ENCODE assay signal across 8 cellular contexts in the genomic region with DNA sequence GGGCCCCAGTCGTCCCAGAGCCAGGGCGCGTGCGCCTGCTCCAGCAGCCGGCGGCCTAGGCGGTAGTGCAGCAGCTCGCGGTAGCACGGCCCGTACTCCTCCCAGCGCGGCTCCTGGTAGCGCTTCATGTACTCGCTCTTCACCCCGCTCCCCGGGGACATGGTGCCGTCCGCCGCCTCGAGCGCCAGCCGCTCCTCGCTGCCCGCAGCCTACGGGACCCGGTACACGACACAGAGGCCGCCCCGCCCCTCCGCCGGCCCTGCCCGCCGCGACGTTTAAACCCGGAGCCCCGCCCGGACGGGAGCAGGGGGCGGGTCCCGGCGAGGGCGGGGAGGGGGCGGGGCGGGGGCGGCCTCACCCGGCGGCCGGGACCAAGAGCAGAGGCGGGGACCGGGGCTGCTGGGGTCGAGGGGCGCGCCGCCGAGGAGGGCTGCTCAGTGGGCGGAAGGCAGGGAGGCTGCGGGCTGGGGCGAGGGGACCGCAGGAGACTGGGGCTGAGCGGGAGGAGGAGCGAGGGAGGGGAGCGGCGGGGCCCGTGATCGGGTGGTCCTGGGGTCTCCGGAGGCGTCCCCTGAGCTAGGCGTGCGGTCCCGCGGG. TPM values are rescaled to one million over a fixed set of nuclear protein-coding genes. Genes with fewer than 3 reads are reported as not detected.
DNase-seq lines count a peak whose midpoint lies in the region; ATAC-seq and TF ChIP-seq lines count a peak whose summit lies in the region.

No MANE protein-coding gene starts in this region.

- H3K9ac ChIP-seq in liver (ENCODE audit: low read depth in 1 of 2, low read length in 2 of 2): peak overlapping the region in 1 of 2 donors; percentile 13

- ATAC-seq in GM19035 (IDR thresholded peaks at IDR 0.05; ENCODE audit: unreplicated experiment): peak; percentile 83
- ATAC-seq in HG03280 (IDR thresholded peaks at IDR 0.05; ENCODE audit: unreplicated experiment): peak; percentile 79

- DNase-seq in BE2C (peak; percentile 92), NCI-H460 (ENCODE audit: extremely low read depth, low read depth) (peak; percentile 80)
- DNase-seq in activated CD4-positive, alpha-beta T cell treated with anti-CD3 and anti-CD28 coated beads, Interleukin-2, amount 50 U/mL, for 1 hour: peak; percentile 78
- peak; percentile 76 for DNase-seq in stimulated activated CD4-positive, alpha-beta T cell treated with anti-CD3 and anti-CD28 coated beads, Interleukin-4, amount 100 ng/mL, for 24 hours

- TF ChIP-seq RAD21 in liver (IDR thresholded peaks at IDR 0.05): no peak

- no peaks in the 10 kb centered on the region; the same call in 1 of the 2 replicates for H3K4me1 ChIP-seq in BE2C
- peaks cover 6 to 17% (median 11%) of the 10 kb centered on the region in 4 donors for H3K4me1 ChIP-seq in liver (ENCODE audit: control insufficient read depth in 4 of 4, insufficient read depth in 4 of 4, low read length in 3 of 4)

- peaks cover 77% of the 10 kb centered on the region for H3K4me1 Mint-ChIP-seq in dendritic cell treated with granulocyte-macrophage colony-stimulating factor and Interleukin-4, amounts not matched to agents 40 ng/mL and 50 ng/mL, for 4 days (ENCODE audit: low read depth)

- H3K27ac ChIP-seq in liver (ENCODE audit: low read depth in 1 of 2, low read length in 2 of 2): peak overlapping the region; percentile 76 to 87

- H3K4me3 ChIP-seq in BE2C (ENCODE audit: low read depth, low read length) (peak overlapping the region; percentile 92), liver (ENCODE audit: low read depth in 1 of 3, low read length in 3 of 3) (peak overlapping the region; percentile 65 to 97 (median 93))

- peak overlapping the region; percentile 93 for H3K27ac Mint-ChIP-seq in dendritic cell treated with granulocyte-macrophage colony-stimulating factor and Interleukin-4, amounts not matched to agents 40 ng/mL and 50 ng/mL, for 4 days

- peaks cover 37% of the 10 kb centered on the region for H3K36me3 Mint-ChIP-seq in dendritic cell treated with granulocyte-macrophage colony-stimulating factor and Interleukin-4, amounts not matched to agents 40 ng/mL and 50 ng/mL, for 4 days (ENCODE audit: low read depth)

- H3K9me3 ChIP-seq in BE2C (no peaks in the 10 kb centered on the region), liver (ENCODE audit: control insufficient read depth in 4 of 4, low read length in 3 of 4) (no peaks in the 10 kb centered on the region)

- peak overlapping the region; percentile 91 for H3K4me3 Mint-ChIP-seq in dendritic cell treated with granulocyte-macrophage colony-stimulating factor and Interleukin-4, amounts not matched to agents 40 ng/mL and 50 ng/mL, for 4 days

- under 1% methylated on average over 73 of the region's 73 CpGs for WGBS in liver

- no peaks in the 10 kb centered on the region for H3K9me3 Mint-ChIP-seq in dendritic cell treated with granulocyte-macrophage colony-stimulating factor and Interleukin-4, amounts not matched to agents 40 ng/mL and 50 ng/mL, for 4 days

- H3K36me3 ChIP-seq in BE2C (no peaks in the 10 kb centered on the region), liver (ENCODE audit: control insufficient read depth in 4 of 4, insufficient read depth in 3 of 4, low read depth in 1 of 4, low read length in 3 of 4) (no peaks in the 10 kb centered on the region)

- TF ChIP-seq CTCF in BE2C (IDR thresholded peaks at IDR 0.05; ENCODE audit: low read depth, low read length): no peak
- TF ChIP-seq CTCF in liver (IDR thresholded peaks at IDR 0.05; ENCODE audit: low read depth, low read length, missing input control): no peak

- peaks cover 13% of the 10 kb centered on the region for H3K27me3 Mint-ChIP-seq in dendritic cell treated with granulocyte-macrophage colony-stimulating factor and Interleukin-4, amounts not matched to agents 40 ng/mL and 50 ng/mL, for 4 days

- intact Hi-C loops in dendritic cell treated with granulocyte-macrophage colony-stimulating factor and Interleukin-4, amounts not matched to agents 40 ng/mL and 50 ng/mL, for 4 days (cut with micrococcal nuclease): loop anchor here (5.0 kb wide), 2 partner anchors 70 to 165 kb away; partner anchors contain the start of genes NUP133 and RAB4A

- H3K27me3 ChIP-seq in BE2C: no peaks in the 10 kb centered on the region
- H3K27me3 ChIP-seq in liver (ENCODE audit: control insufficient read depth in 4 of 4, insufficient read depth in 4 of 4, low read length in 3 of 4): no peaks in the 10 kb centered on the region

TF ChIP-seq in liver, 16 proteins besides CTCF, POLR2A, EP300 and RAD21:
- TF ChIP-seq SP1 (IDR thresholded peaks at IDR 0.05) (no peak), HNF4G (IDR thresholded peaks at IDR 0.05) (no peak), YY1 (IDR thresholded peaks at IDR 0.05) (no peak), GABPA (IDR thresholded peaks at IDR 0.05 in 1 of 2, conservative IDR thresholded peaks at IDR 0.05 in 1 of 2) (no peak), ATF3 (IDR thresholded peaks at IDR 0.05) (no peak), HNF4A (conservative IDR thresholded peaks at IDR 0.05) (no peak), RXRA (IDR thresholded peaks at IDR 0.05) (no peak), JUND (IDR thresholded peaks at IDR 0.05) (no peak), EGR1 (IDR thresholded peaks at IDR 0.05; ENCODE audit: low read depth in 2 of 2) (no peak), NR2F2 (IDR thresholded peaks at IDR 0.05) (no peak)
- TF ChIP-seq, protein P1, sequence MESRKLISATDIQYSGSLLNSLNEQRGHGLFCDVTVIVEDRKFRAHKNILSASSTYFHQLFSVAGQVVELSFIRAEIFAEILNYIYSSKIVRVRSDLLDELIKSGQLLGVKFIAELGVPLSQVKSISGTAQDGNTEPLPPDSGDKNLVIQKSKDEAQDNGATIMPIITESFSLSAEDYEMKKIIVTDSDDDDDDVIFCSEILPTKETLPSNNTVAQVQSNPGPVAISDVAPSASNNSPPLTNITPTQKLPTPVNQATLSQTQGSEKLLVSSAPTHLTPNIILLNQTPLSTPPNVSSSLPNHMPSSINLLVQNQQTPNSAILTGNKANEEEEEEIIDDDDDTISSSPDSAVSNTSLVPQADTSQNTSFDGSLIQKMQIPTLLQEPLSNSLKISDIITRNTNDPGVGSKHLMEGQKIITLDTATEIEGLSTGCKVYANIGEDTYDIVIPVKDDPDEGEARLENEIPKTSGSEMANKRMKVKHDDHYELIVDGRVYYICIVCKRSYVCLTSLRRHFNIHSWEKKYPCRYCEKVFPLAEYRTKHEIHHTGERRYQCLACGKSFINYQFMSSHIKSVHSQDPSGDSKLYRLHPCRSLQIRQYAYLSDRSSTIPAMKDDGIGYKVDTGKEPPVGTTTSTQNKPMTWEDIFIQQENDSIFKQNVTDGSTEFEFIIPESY (IDR thresholded peaks at IDR 0.05): no peak
- TF ChIP-seq, protein P2, sequence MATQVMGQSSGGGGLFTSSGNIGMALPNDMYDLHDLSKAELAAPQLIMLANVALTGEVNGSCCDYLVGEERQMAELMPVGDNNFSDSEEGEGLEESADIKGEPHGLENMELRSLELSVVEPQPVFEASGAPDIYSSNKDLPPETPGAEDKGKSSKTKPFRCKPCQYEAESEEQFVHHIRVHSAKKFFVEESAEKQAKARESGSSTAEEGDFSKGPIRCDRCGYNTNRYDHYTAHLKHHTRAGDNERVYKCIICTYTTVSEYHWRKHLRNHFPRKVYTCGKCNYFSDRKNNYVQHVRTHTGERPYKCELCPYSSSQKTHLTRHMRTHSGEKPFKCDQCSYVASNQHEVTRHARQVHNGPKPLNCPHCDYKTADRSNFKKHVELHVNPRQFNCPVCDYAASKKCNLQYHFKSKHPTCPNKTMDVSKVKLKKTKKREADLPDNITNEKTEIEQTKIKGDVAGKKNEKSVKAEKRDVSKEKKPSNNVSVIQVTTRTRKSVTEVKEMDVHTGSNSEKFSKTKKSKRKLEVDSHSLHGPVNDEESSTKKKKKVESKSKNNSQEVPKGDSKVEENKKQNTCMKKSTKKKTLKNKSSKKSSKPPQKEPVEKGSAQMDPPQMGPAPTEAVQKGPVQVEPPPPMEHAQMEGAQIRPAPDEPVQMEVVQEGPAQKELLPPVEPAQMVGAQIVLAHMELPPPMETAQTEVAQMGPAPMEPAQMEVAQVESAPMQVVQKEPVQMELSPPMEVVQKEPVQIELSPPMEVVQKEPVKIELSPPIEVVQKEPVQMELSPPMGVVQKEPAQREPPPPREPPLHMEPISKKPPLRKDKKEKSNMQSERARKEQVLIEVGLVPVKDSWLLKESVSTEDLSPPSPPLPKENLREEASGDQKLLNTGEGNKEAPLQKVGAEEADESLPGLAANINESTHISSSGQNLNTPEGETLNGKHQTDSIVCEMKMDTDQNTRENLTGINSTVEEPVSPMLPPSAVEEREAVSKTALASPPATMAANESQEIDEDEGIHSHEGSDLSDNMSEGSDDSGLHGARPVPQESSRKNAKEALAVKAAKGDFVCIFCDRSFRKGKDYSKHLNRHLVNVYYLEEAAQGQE (IDR thresholded peaks at IDR 0.05): no peak
TF ChIP-seq in liver: peak in this region for 0.

RNA-seq across cellular contexts. Expression of gene CCSAP, which starts 0.4 kb away (rescaled TPM):
- 3.3 TPM for polyA plus RNA-seq in BE2C (2012; ENCODE audit: insufficient read depth, insufficient read length, low read depth)
- 17.8 and 19.1 TPM in 2 replicates for total RNA-seq in NCI-H460 (2014; rRNA removed; shearing (Covaris generic))
- polyA plus RNA-seq in NCI-H460 (2014; cell fraction: nucleus; rRNA removed): 14.1 and 19.9 TPM in 2 replicates
- total RNA-seq in liver: 1 to 10 TPM; 1.6 to 4.6 TPM
- 1 to 10 TPM in 1 of 2 donors, under 1 TPM in 1; 0.77 to 1.8 TPM for polyA plus RNA-seq in liver

Comparison
In these comparisons a context has a peak if more than half of its experiments do, and no peak if none do; other contexts are left out.
1. Peak in every context shown above with its lines: DNase-seq, ATAC-seq, H3K4me3 ChIP-seq and H3K27ac ChIP-seq.